Comparison of ENCODE assay signal across 9 cellular contexts in genomic region chr16:75218256-75219076, GRCh38. TPM values are rescaled to one million over a fixed set of nuclear protein-coding genes. Genes with fewer than 3 reads are reported as not detected.
DNase-seq lines count a peak whose midpoint lies in the region; ATAC-seq and TF ChIP-seq lines count a peak whose summit lies in the region.
"Had no signal": no experiment of that assay in that cellular context is flagged by ENCODE, and none has a peak within 500 bp of the region (broad histone marks: within the 10 kb centered on the region; RNA-seq: fewer than 3 reads in every experiment).

Gene CTRB1 (plus strand): TSS chr16:75218988. CDS start chr16:75219008, 20 bp downstream.

- no peaks in the 10 kb centered on the region for H3K36me3 Mint-ChIP-seq in activated naive CD8-positive, alpha-beta T cell treated with anti-CD3 and anti-CD28 coated beads, Interleukin-2, amount 50 U/mL, for 24 hours (ENCODE audit: low read depth)
- no peaks in the 10 kb centered on the region for H3K36me3 Mint-ChIP-seq in stimulated activated memory B cell treated with anti-CD40 and anti-IgM and Interleukin-4, amounts not matched to agents 10 μg/mL and 1 μg/mL and 100 μg/mL, for 72 hours

- WGBS in sigmoid colon, 2 donors, result 83 to 86% methylated on average over 19 of the region's 19 CpGs

- no peaks in the 10 kb centered on the region for H3K27me3 ChIP-seq in sigmoid colon

- peak; percentile 83 for ATAC-seq in HG02938 (IDR thresholded peaks at IDR 0.05; ENCODE audit: unreplicated experiment)
- no peak for ATAC-seq in activated naive CD8-positive, alpha-beta T cell treated with anti-CD3 and anti-CD28 coated beads, Interleukin-2, amount 50 U/mL, for 24 hours
- peak; percentile 80 for ATAC-seq in stimulated activated memory B cell treated with anti-CD40 and anti-IgM and Interleukin-4, amounts not matched to agents 10 μg/mL and 1 μg/mL and 100 μg/mL, for 72 hours
- no peak for ATAC-seq in HG03025 (IDR thresholded peaks at IDR 0.05; ENCODE audit: low FRiP score, unreplicated experiment)

- intact Hi-C loops in sigmoid colon (cut with DNase I), result no loop called here

- peaks cover 13% of the 10 kb centered on the region for H3K4me1 Mint-ChIP-seq in activated naive CD8-positive, alpha-beta T cell treated with anti-CD3 and anti-CD28 coated beads, Interleukin-2, amount 50 U/mL, for 24 hours
- H3K4me1 Mint-ChIP-seq in stimulated activated memory B cell treated with anti-CD40 and anti-IgM and Interleukin-4, amounts not matched to agents 10 μg/mL and 1 μg/mL and 100 μg/mL, for 72 hours, result peaks cover 24% of the 10 kb centered on the region

- peak; percentile 14 for DNase-seq in activated naive CD4-positive, alpha-beta T cell treated with Interleukin-2 at 50 U/mL for 16 hours
- DNase-seq in activated naive CD4-positive, alpha-beta T cell (lab: John Stamatoyannopoulos, UW), result no peak
- no peak for DNase-seq in activated naive CD8-positive, alpha-beta T cell treated with anti-CD3 and anti-CD28 coated beads, Interleukin-2, amount 50 U/mL, for 24 hours
- no peak for DNase-seq in sigmoid colon
- DNase-seq in NCI-H69 (lab: John Stamatoyannopoulos, UW), result no peak

- TF ChIP-seq EP300 in sigmoid colon (IDR thresholded peaks at IDR 0.05), result no peak

- H3K4me3 Mint-ChIP-seq in activated naive CD8-positive, alpha-beta T cell treated with anti-CD3 and anti-CD28 coated beads, Interleukin-2, amount 50 U/mL, for 24 hours, result peak within 1 kb of the TSS; percentile 51
- peak within 1 kb of the TSS; percentile 60 for H3K4me3 Mint-ChIP-seq in stimulated activated memory B cell treated with anti-CD40 and anti-IgM and Interleukin-4, amounts not matched to agents 10 μg/mL and 1 μg/mL and 100 μg/mL, for 72 hours

- no peaks in the 10 kb centered on the region for H3K36me3 ChIP-seq in sigmoid colon

- H3K27me3 Mint-ChIP-seq in activated naive CD8-positive, alpha-beta T cell treated with anti-CD3 and anti-CD28 coated beads, Interleukin-2, amount 50 U/mL, for 24 hours, result no peaks in the 10 kb centered on the region
- peaks cover 9% of the 10 kb centered on the region for H3K27me3 Mint-ChIP-seq in stimulated activated memory B cell treated with anti-CD40 and anti-IgM and Interleukin-4, amounts not matched to agents 10 μg/mL and 1 μg/mL and 100 μg/mL, for 72 hours

- no peak for TF ChIP-seq CTCF in sigmoid colon (IDR thresholded peaks at IDR 0.05)

- H3K4me1 ChIP-seq in sigmoid colon, result no peaks in the 10 kb centered on the region

- H3K27ac ChIP-seq in sigmoid colon, result no peak within 1 kb of the TSS

- H3K27ac Mint-ChIP-seq in activated naive CD8-positive, alpha-beta T cell treated with anti-CD3 and anti-CD28 coated beads, Interleukin-2, amount 50 U/mL, for 24 hours, result peak within 1 kb of the TSS; percentile 25
- H3K27ac Mint-ChIP-seq in stimulated activated memory B cell treated with anti-CD40 and anti-IgM and Interleukin-4, amounts not matched to agents 10 μg/mL and 1 μg/mL and 100 μg/mL, for 72 hours, result peak within 1 kb of the TSS; percentile 57

- H3K9me3 ChIP-seq in sigmoid colon, result no peaks in the 10 kb centered on the region

- TF ChIP-seq POLR2A in sigmoid colon (IDR thresholded peaks at IDR 0.05), result no peak

- no peak within 1 kb of the TSS for H3K4me3 ChIP-seq in sigmoid colon

- no peaks in the 10 kb centered on the region for H3K9me3 Mint-ChIP-seq in activated naive CD8-positive, alpha-beta T cell treated with anti-CD3 and anti-CD28 coated beads, Interleukin-2, amount 50 U/mL, for 24 hours
- H3K9me3 Mint-ChIP-seq in stimulated activated memory B cell treated with anti-CD40 and anti-IgM and Interleukin-4, amounts not matched to agents 10 μg/mL and 1 μg/mL and 100 μg/mL, for 72 hours, result no peaks in the 10 kb centered on the region

RNA-seq across cellular contexts. Expression of gene CTRB1, which starts in this region (rescaled TPM):
- not detected for total RNA-seq in sigmoid colon
- 10 to 100 TPM in 1 of 3 donors, under 1 TPM in 1, not detected in 1; 0.48 to 16.8 TPM for polyA plus RNA-seq in sigmoid colon
- total RNA-seq: HT-29 had no signal

Comparison
In these comparisons a context has a peak if more than half of its experiments do, and no peak if none do; other contexts are left out.
1. ATAC-seq: peak in HG02938 (single experiment) and stimulated activated memory B cell treated with anti-CD40 and anti-IgM and Interleukin-4, amounts not matched to agents 10 μg/mL and 1 μg/mL and 100 μg/mL, for 72 hours (single experiment); none in activated naive CD8-positive, alpha-beta T cell treated with anti-CD3 and anti-CD28 coated beads, Interleukin-2, amount 50 U/mL, for 24 hours (single experiment) and HG03025 (single experiment).